In the genomic region with DNA sequence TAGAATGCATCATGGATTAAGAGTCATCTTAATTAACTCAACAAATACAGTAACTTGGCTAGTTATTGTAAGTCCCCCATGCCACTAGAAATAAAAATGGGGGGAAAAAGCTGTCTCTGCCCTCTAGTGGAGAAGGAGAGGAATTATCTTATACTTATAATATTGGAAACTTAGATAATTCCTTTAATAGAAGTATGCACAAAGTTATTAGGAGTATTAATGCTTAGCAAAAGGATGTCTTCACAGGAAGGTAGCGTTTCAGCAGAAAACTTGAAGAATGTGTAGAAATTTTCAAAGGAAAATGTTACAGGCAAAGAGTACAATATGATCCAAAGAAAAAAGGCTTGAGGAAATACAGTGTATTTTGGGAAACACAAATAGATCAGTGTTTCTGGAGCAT, we compare ENCODE assay signal across 8 cellular contexts. TPM values are rescaled to one million over a fixed set of nuclear protein-coding genes. Genes with fewer than 3 reads are reported as not detected.
DNase-seq lines count a peak whose midpoint lies in the region; ATAC-seq, FAIRE-seq and TF ChIP-seq lines count a peak whose summit lies in the region.

No MANE protein-coding gene starts in this region.

- H4K20me1 ChIP-seq in HCT116 (ENCODE audit: insufficient read depth), result no peaks in the 10 kb centered on the region

- no peaks in the 10 kb centered on the region for H3K79me2 ChIP-seq in HCT116 (ENCODE audit: insufficient read depth, low read length)

- no peak; the same call in 1 of the 2 replicates for ATAC-seq in HCT116
- no peak for ATAC-seq in upper lobe of right lung
- no peak for ATAC-seq in HG02870 (IDR thresholded peaks at IDR 0.05; ENCODE audit: unreplicated experiment)

- H3K9me3 ChIP-seq in HCT116 (ENCODE audit: control insufficient read depth in 1 of 2, insufficient read depth in 1 of 2, low read depth in 1 of 2, low read length in 2 of 2) (no peaks in the 10 kb centered on the region), upper lobe of right lung (no peaks in the 10 kb centered on the region)

- POLR2A ChIA-PET in BJ (lab: Charles Lee), result no interaction called here
- POLR2A ChIA-PET in HCT116 (lab: Charles Lee), result no interaction called here

- TF ChIP-seq POLR2A in HCT116 (IDR thresholded peaks at IDR 0.05; ENCODE audit: borderline replicate concordance, extremely low read depth, insufficient read depth, insufficient read length) (no peak), H54 (IDR thresholded peaks at IDR 0.05; ENCODE audit: low read depth, low read length) (no peak)

- H3K4me3 ChIP-seq in BJ (ENCODE audit: low read depth, low read length) (no peak overlapping the region), HCT116 (replicated peaks in 1 of 2; ENCODE audit: low read depth in 1 of 2, low read length in 2 of 2) (no peak overlapping the region), upper lobe of right lung (no peak overlapping the region)

- no peaks in the 10 kb centered on the region for H3K36me3 ChIP-seq in BJ (ENCODE audit: control insufficient read depth, insufficient read depth, low read length)
- no peaks in the 10 kb centered on the region for H3K36me3 ChIP-seq in HCT116 (ENCODE audit: control insufficient read depth in 1 of 2, insufficient read depth in 2 of 2, low read length in 2 of 2)
- no peaks in the 10 kb centered on the region for H3K36me3 ChIP-seq in upper lobe of right lung

- CTCF ChIA-PET in BJ (lab: Yijun Ruan, JAX) (interaction anchor here (0.8 to 2.6 kb wide), 11 partner anchors 9 to 121 kb away, joined by 3 to 21 read pairs (median 5); partner anchors contain the start of gene OR5AU1), HCT116 (lab: Charles Lee) (interaction anchor here (0.6 to 2.3 kb wide), 3 partner anchors 12 to 121 kb away, joined by 3 to 7 read pairs (median 4); no protein-coding TSS in a partner anchor)

- RAD21 ChIA-PET in HCT116 (lab: Charles Lee; ENCODE audit: low non-redundant PET in 1 of 2, low total read pairs in 2 of 2, uncharacterized antibody in 2 of 2, unreplicated experiment in 2 of 2), result interaction anchor here in 1 of 2 experiments (1.6 kb wide), 1 partner anchor 29 kb away, joined by 3 read pairs; no protein-coding TSS in a partner anchor

- H3K4me1 ChIP-seq in HCT116 (ENCODE audit: control insufficient read depth in 1 of 2, insufficient read depth in 2 of 2, low read length in 2 of 2) (no peaks in the 10 kb centered on the region), upper lobe of right lung (no peaks in the 10 kb centered on the region)

- no peak overlapping the region for H3K9ac ChIP-seq in HCT116 (ENCODE audit: low read length)

- peak; percentile 55 for TF ChIP-seq RAD21 in HCT116 (IDR thresholded peaks at IDR 0.05; ENCODE audit: low read depth)

- H3K27me3 ChIP-seq in BJ (ENCODE audit: control insufficient read depth, insufficient read depth, low read length), result no peaks in the 10 kb centered on the region
- H3K27me3 ChIP-seq in HCT116 (ENCODE audit: insufficient read depth, low read length), result no peaks in the 10 kb centered on the region
- H3K27me3 ChIP-seq in upper lobe of right lung, result peaks cover 3% of the 10 kb centered on the region

- FAIRE-seq in H54 (lab: Jason Lieb, UNC), result no peak

- intact Hi-C loops in HCT116 (cut with micrococcal nuclease), result loop anchor here (2.0 kb wide), 1 partner anchor 67 kb away; no protein-coding TSS in a partner anchor
- intact Hi-C loops in upper lobe of right lung (cut with DNase I), result no loop called here

- TF ChIP-seq CTCF in BJ (IDR thresholded peaks at IDR 0.05; ENCODE audit: insufficient read depth, low read depth, low read length), result peak; percentile 68
- peak; percentile 51 to 71 (median 60); a peak in 5 of 6 replicates for TF ChIP-seq CTCF in HCT116 (IDR thresholded peaks at IDR 0.05 in 2 of 3, conservative IDR thresholded peaks at IDR 0.05 in 1 of 3; ENCODE audit: borderline replicate concordance in 1 of 3, insufficient read depth in 1 of 3, low read depth in 2 of 3, low read length in 2 of 3)
- TF ChIP-seq CTCF in upper lobe of right lung (IDR thresholded peaks at IDR 0.05), result peak; percentile 70

- H2AFZ ChIP-seq in HCT116 (ENCODE audit: low read depth, low read length, poor library complexity, severe bottlenecking), result no peak overlapping the region

- no peaks in the 10 kb centered on the region for H3K9me2 ChIP-seq in HCT116 (ENCODE audit: insufficient read depth)

- H3K27ac ChIP-seq in HCT116 (ENCODE audit: low read depth, low read length), result no peak overlapping the region
- no peak overlapping the region for H3K27ac ChIP-seq in upper lobe of right lung

- no peak overlapping the region for H3K4me2 ChIP-seq in HCT116 (ENCODE audit: low read length)

- no peak for DNase-seq in BJ (ENCODE audit: low read depth)
- peak; percentile 3 for DNase-seq in HCT116 (ENCODE audit: low read depth, low spot score)
- DNase-seq in SK-N-DZ (ENCODE audit: low spot score), result peak; percentile 16
- peak; percentile 11 for DNase-seq in glomerular visceral epithelial cell (ENCODE audit: extremely low spot score)
- DNase-seq in upper lobe of right lung, result no peak
- DNase-seq in occipital lobe (lab: John Stamatoyannopoulos, UW), result no peak
- no peak for DNase-seq in H54 (ENCODE audit: insufficient read length, low spot score)

- BruUV-seq in HCT116 (replicated peaks; lab: Mats Ljungman, UMichigan), result no TSS peak

TF ChIP-seq in HCT116, 20 proteins besides CTCF, POLR2A, EP300 and RAD21:
- TF ChIP-seq JUND (IDR thresholded peaks at IDR 0.05) (no peak), ELF1 (IDR thresholded peaks at IDR 0.05; ENCODE audit: borderline replicate concordance, low read depth) (no peak), FOSL1 (IDR thresholded peaks at IDR 0.05; ENCODE audit: low read depth) (no peak), EZH2phosphoT487 (IDR thresholded peaks at IDR 0.05; ENCODE audit: borderline replicate concordance) (no peak), YY1 (IDR thresholded peaks at IDR 0.05; ENCODE audit: extremely low read depth, insufficient replicate concordance, low read depth, low read length) (no peak), EZH2 (IDR thresholded peaks at IDR 0.05) (no peak), TCF7L2 (IDR thresholded peaks at IDR 0.05; ENCODE audit: borderline replicate concordance, extremely low read depth, insufficient read depth, insufficient read length) (no peak), EGR1 (IDR thresholded peaks at IDR 0.05; ENCODE audit: low read depth) (no peak), ZBTB33 (IDR thresholded peaks at IDR 0.05; ENCODE audit: extremely low read depth, insufficient replicate concordance, low read length) (no peak)
- TF ChIP-seq, protein P1, sequence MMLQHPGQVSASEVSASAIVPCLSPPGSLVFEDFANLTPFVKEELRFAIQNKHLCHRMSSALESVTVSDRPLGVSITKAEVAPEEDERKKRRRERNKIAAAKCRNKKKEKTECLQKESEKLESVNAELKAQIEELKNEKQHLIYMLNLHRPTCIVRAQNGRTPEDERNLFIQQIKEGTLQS (IDR thresholded peaks at IDR 0.05), result no peak

RNA-seq across cellular contexts. Expression of gene OR5AU1, which starts 19.8 kb away (rescaled TPM):
- polyA plus RNA-seq in BJ (2011; rRNA removed), result not detected in 2 replicates
- not detected in 2 replicates for polyA minus RNA-seq in BJ (2011; rRNA and poly(A)+ RNA removed)
- not detected for total RNA-seq in HCT116 (2021; ENCODE audit: unreplicated experiment)
- polyA plus RNA-seq in HCT116 (2012), result not detected in 2 replicates
- polyA plus RNA-seq in SK-N-DZ (2014; cell fraction: cytosol; rRNA removed), result not detected in 2 replicates
- polyA plus RNA-seq in SK-N-DZ (2014; cell fraction: nucleus; rRNA removed), result not detected in 2 replicates
- total RNA-seq in upper lobe of right lung, result not detected
- total RNA-seq in occipital lobe, result not detected

RNA-seq across cellular contexts. Expression of gene TMEM253, which starts 35.2 kb away (rescaled TPM):
- polyA plus RNA-seq in BJ (2011; rRNA removed), result 0.55 and 0.75 TPM in 2 replicates
- polyA minus RNA-seq in BJ (2011; rRNA and poly(A)+ RNA removed), result 0.14 TPM in 1 of 2 replicates, not detected in the other
- total RNA-seq in HCT116 (2021; ENCODE audit: unreplicated experiment) (0.59 TPM), upper lobe of right lung (0.67 TPM), occipital lobe (not detected)
- polyA plus RNA-seq in HCT116 (2012), result 0.29 and 0.52 TPM in 2 replicates
- polyA plus RNA-seq in SK-N-DZ (2014; cell fraction: cytosol; rRNA removed), result 0.22 TPM in 1 of 2 replicates, not detected in the other
- polyA plus RNA-seq in SK-N-DZ (2014; cell fraction: nucleus; rRNA removed), result 0.22 and 0.24 TPM in 2 replicates

RNA-seq across cellular contexts. Expression of gene ZNF219, which starts 37.6 kb away (rescaled TPM):
- 10.5 and 12.2 TPM in 2 replicates for polyA plus RNA-seq in BJ (2011; rRNA removed)
- polyA minus RNA-seq in BJ (2011; rRNA and poly(A)+ RNA removed), result 3.9 and 6.1 TPM in 2 replicates
- 16.6 TPM for total RNA-seq in HCT116 (2021; ENCODE audit: unreplicated experiment)
- polyA plus RNA-seq in HCT116 (2012), result 10.6 and 13.3 TPM in 2 replicates
- polyA plus RNA-seq in SK-N-DZ (2014; cell fraction: cytosol; rRNA removed), result 39.1 and 51.2 TPM in 2 replicates
- 50.4 and 56.3 TPM in 2 replicates for polyA plus RNA-seq in SK-N-DZ (2014; cell fraction: nucleus; rRNA removed)
- total RNA-seq in upper lobe of right lung, result 52.8 TPM
- total RNA-seq in occipital lobe, result 9.7 TPM

Comparison
In these comparisons a context has a peak if more than half of its experiments do, and no peak if none do; other contexts are left out.
1. DNase-seq: peak in HCT116 (single experiment), SK-N-DZ (single experiment) and glomerular visceral epithelial cell (single experiment); none in BJ (single experiment), upper lobe of right lung (single experiment), occipital lobe (single experiment) and H54 (single experiment).
2. Peak in every context shown above with its lines, with median percentiles within 50 percentile points of each other: CTCF ChIP-seq.